ENCODE assay signal across 10 cellular contexts in the genomic region with DNA sequence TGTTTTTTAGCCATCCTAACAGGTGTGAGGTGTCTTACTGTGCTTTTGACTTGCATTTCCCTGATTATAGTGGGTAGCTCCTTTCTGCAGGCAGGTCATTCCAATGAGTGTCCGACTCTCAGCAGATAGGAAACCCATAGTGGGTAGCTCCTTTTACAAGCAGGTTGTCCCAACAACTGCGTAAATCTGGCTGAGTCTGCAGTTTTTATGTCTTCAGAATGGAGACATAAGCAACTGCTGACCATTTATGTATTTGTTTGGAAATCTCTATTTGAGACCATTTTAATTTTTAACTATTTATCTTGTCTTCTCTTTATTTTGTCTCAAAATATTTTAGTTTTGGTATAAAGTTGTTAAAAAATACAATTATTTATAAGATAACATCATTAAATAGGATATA.
"Had no signal": no experiment of that assay in that cellular context is flagged by ENCODE, and none has a peak within 500 bp of the region (broad histone marks: within the 10 kb centered on the region; RNA-seq: fewer than 3 reads in every experiment).

No MANE protein-coding gene starts in this region.

- H3K4me3 ChIP-seq: GM23248, HAP-1 had no signal

- H3K9me3 ChIP-seq: HAP-1 had no signal

- ATAC-seq: HCT116 had no signal

- H3K4me3 Mint-ChIP-seq: HFFc6, IgD-negative memory B cell had no signal

- H3K27ac ChIP-seq: GM23248, HL-60, KMS-11 had no signal

- H3K9me3 Mint-ChIP-seq: HFFc6 had no signal

- H3K4me1 ChIP-seq: HAP-1 had no signal

- H3K36me3 Mint-ChIP-seq: IgD-negative memory B cell had no signal

- DNase-seq: GM23248, GOT3, H7, HFFc6, KBM-7 had no signal

- H3K36me3 ChIP-seq: HAP-1 had no signal

- H3K4me2 ChIP-seq: KMS-11 had no signal

- H3K4me1 Mint-ChIP-seq: IgD-negative memory B cell had no signal

- H2AFZ ChIP-seq: GM23248 had no signal

- H3K27me3 Mint-ChIP-seq: IgD-negative memory B cell had no signal

- H3K9ac ChIP-seq: GM23248, KMS-11 had no signal

- H3K27ac Mint-ChIP-seq: HFFc6, IgD-negative memory B cell had no signal
